In genomic region chr3:102090646-102091045, GRCh38 we compare ENCODE assay signal across 12 cellular contexts.
DNase-seq lines count a peak whose midpoint lies in the region; ATAC-seq and TF ChIP-seq lines count a peak whose summit lies in the region.
"Had no signal": no experiment of that assay in that cellular context is flagged by ENCODE, and none has a peak within 500 bp of the region (broad histone marks: within the 10 kb centered on the region; RNA-seq: fewer than 3 reads in every experiment).

No MANE protein-coding gene starts in this region.

- TF ChIP-seq CTCF in HFF-Myc (IDR thresholded peaks at IDR 0.05; ENCODE audit: low read depth, low read length, missing control alignments), result no peak
- no peak for TF ChIP-seq CTCF in hepatocyte (IDR thresholded peaks at IDR 0.05; ENCODE audit: poor library complexity)
- no peak for TF ChIP-seq CTCF in smooth muscle cell (IDR thresholded peaks at IDR 0.05; ENCODE audit: borderline replicate concordance, insufficient read depth, poor library complexity, severe bottlenecking)

- H3K4me3 Mint-ChIP-seq in activated naive CD4-positive, alpha-beta T cell treated with anti-CD3 and anti-CD28 coated beads for 36 hours, result no peak overlapping the region
- H3K4me3 Mint-ChIP-seq in activated CD4-positive, alpha-beta memory T cell treated with anti-CD3 and anti-CD28 coated beads for 36 hours, result no peak overlapping the region
- H3K4me3 Mint-ChIP-seq: activated CD8-positive, alpha-beta T cell treated with anti-CD3 and anti-CD28 coated beads, Interleukin-2, amount 10 ng/mL, durations not matched to agents 7 days and 5 days had no signal

- H3K4me3 ChIP-seq in HFF-Myc (replicated peaks; ENCODE audit: low read depth, low read length), result no peak overlapping the region
- H3K4me3 ChIP-seq in hepatocyte, result no peak overlapping the region
- no peak overlapping the region for H3K4me3 ChIP-seq in smooth muscle cell

- ATAC-seq in SK-N-SH treated with all-trans-retinoic acid at 6 μM for 48 hours, result peak; percentile 55
- no peak for ATAC-seq in HG03045 (IDR thresholded peaks at IDR 0.05; ENCODE audit: unreplicated experiment)
- ATAC-seq: activated CD8-positive, alpha-beta T cell treated with anti-CD3 and anti-CD28 coated beads, Interleukin-2, amount 10 ng/mL, durations not matched to agents 7 days and 5 days; sciatic nerve had no signal

- POLR2A ChIA-PET in activated CD4-positive, alpha-beta memory T cell treated with anti-CD3 and anti-CD28 coated beads for 36 hours (lab: Charles Lee), result no interaction called here

- 61% methylated on average over 5 of the region's 5 CpGs for WGBS in hepatocyte (ENCODE audit: low lambda C conversion rate, missing lambda C conversion rate)
- WGBS in smooth muscle cell (ENCODE audit: low lambda C conversion rate), result 26% methylated on average over 5 of the region's 5 CpGs

- H3K27me3 ChIP-seq in hepatocyte (no peaks in the 10 kb centered on the region), smooth muscle cell (ENCODE audit: low read depth) (no peaks in the 10 kb centered on the region)

- H3K4me2 ChIP-seq in hepatocyte (peak overlapping the region; percentile 2), smooth muscle cell (peak overlapping the region; percentile 52)

- H3K9ac ChIP-seq in smooth muscle cell (ENCODE audit: low read depth), result peak overlapping the region; percentile 68

- H3K36me3 ChIP-seq in hepatocyte (replicated peaks; ENCODE audit: insufficient read depth, low read depth) (no peaks in the 10 kb centered on the region), smooth muscle cell (ENCODE audit: low read depth) (no peaks in the 10 kb centered on the region)

- DNase-seq in HFF-Myc (ENCODE audit: extremely low read depth, low read depth) (peak; percentile 14), hepatocyte (ENCODE audit: low spot score) (no peak), smooth muscle cell (lab: John Stamatoyannopoulos, UW; ENCODE audit: unreplicated experiment) (no peak)
- no peak for DNase-seq in activated naive CD4-positive, alpha-beta T cell treated with anti-CD3 and anti-CD28 coated beads for 36 hours
- no peak for DNase-seq in activated CD4-positive, alpha-beta memory T cell treated with anti-CD3 and anti-CD28 coated beads for 36 hours
- DNase-seq: activated CD8-positive, alpha-beta T cell treated with anti-CD3 and anti-CD28 coated beads, Interleukin-2, amount 10 ng/mL, durations not matched to agents 7 days and 5 days; activated naive CD4-positive, alpha-beta T cell treated with Interleukin-2 at 50 U/mL for 16 hours; central memory CD4-positive, alpha-beta T cell had no signal

- CTCF ChIA-PET in activated naive CD4-positive, alpha-beta T cell treated with anti-CD3 and anti-CD28 coated beads for 36 hours (lab: Charles Lee), result no interaction called here
- CTCF ChIA-PET in activated CD4-positive, alpha-beta memory T cell treated with anti-CD3 and anti-CD28 coated beads for 36 hours (lab: Charles Lee), result interaction anchor here (0.6 to 1.6 kb wide), 3 partner anchors 276 to 588 kb away, joined by 3 to 5 read pairs (median 4); no protein-coding TSS in a partner anchor

- H3K79me2 ChIP-seq in hepatocyte (no peaks in the 10 kb centered on the region), smooth muscle cell (ENCODE audit: low read depth) (no peaks in the 10 kb centered on the region)

- H3K4me1 ChIP-seq in hepatocyte (ENCODE audit: insufficient read depth) (peaks cover 47% of the 10 kb centered on the region), smooth muscle cell (ENCODE audit: low read depth) (peaks cover 21% of the 10 kb centered on the region)

- no peaks in the 10 kb centered on the region for H3K9me2 ChIP-seq in hepatocyte (replicated peaks; ENCODE audit: insufficient read depth)

- H2AFZ ChIP-seq in hepatocyte (no peak overlapping the region), smooth muscle cell (ENCODE audit: low read depth) (no peak overlapping the region)

- intact Hi-C loops in activated naive CD4-positive, alpha-beta T cell treated with anti-CD3 and anti-CD28 coated beads for 36 hours (cut with micrococcal nuclease), result no loop called here
- intact Hi-C loops in activated CD4-positive, alpha-beta memory T cell treated with anti-CD3 and anti-CD28 coated beads for 36 hours (cut with micrococcal nuclease), result loop anchor here (5.0 kb wide), 2 partner anchors 137 to 403 kb away; partner anchors contain the start of gene RPL24

- H4K20me1 ChIP-seq in hepatocyte (ENCODE audit: insufficient read depth, poor library complexity, severe bottlenecking) (no peaks in the 10 kb centered on the region), smooth muscle cell (ENCODE audit: low read depth) (no peaks in the 10 kb centered on the region)

- H3K9me3 Mint-ChIP-seq in activated naive CD4-positive, alpha-beta T cell treated with anti-CD3 and anti-CD28 coated beads for 36 hours, result no peaks in the 10 kb centered on the region
- no peaks in the 10 kb centered on the region for H3K9me3 Mint-ChIP-seq in activated CD4-positive, alpha-beta memory T cell treated with anti-CD3 and anti-CD28 coated beads for 36 hours

- H3K4me1 Mint-ChIP-seq in activated naive CD4-positive, alpha-beta T cell treated with anti-CD3 and anti-CD28 coated beads for 36 hours (ENCODE audit: low read depth), result peaks cover 38% of the 10 kb centered on the region
- H3K4me1 Mint-ChIP-seq in activated CD4-positive, alpha-beta memory T cell treated with anti-CD3 and anti-CD28 coated beads for 36 hours (ENCODE audit: low read depth), result peaks cover 42% of the 10 kb centered on the region

- H3K9me3 ChIP-seq in hepatocyte (ENCODE audit: low read depth) (no peaks in the 10 kb centered on the region), smooth muscle cell (replicated peaks; ENCODE audit: low read depth) (no peaks in the 10 kb centered on the region)

- H3K27ac ChIP-seq in hepatocyte, result peak overlapping the region; percentile 78
- H3K27ac ChIP-seq in smooth muscle cell (ENCODE audit: low read depth), result peak overlapping the region; percentile 90
- H3K27ac ChIP-seq: HL-60 had no signal

- no peaks in the 10 kb centered on the region for H3K36me3 Mint-ChIP-seq in activated naive CD4-positive, alpha-beta T cell treated with anti-CD3 and anti-CD28 coated beads for 36 hours (ENCODE audit: low read depth)
- H3K36me3 Mint-ChIP-seq in activated CD4-positive, alpha-beta memory T cell treated with anti-CD3 and anti-CD28 coated beads for 36 hours, result no peaks in the 10 kb centered on the region

- no peak overlapping the region for H3K27ac Mint-ChIP-seq in activated naive CD4-positive, alpha-beta T cell treated with anti-CD3 and anti-CD28 coated beads for 36 hours
- no peak overlapping the region for H3K27ac Mint-ChIP-seq in activated CD4-positive, alpha-beta memory T cell treated with anti-CD3 and anti-CD28 coated beads for 36 hours
- H3K27ac Mint-ChIP-seq: activated CD8-positive, alpha-beta T cell treated with anti-CD3 and anti-CD28 coated beads, Interleukin-2, amount 10 ng/mL, durations not matched to agents 7 days and 5 days had no signal

- no peaks in the 10 kb centered on the region for H3F3A ChIP-seq in smooth muscle cell (ENCODE audit: low read depth)

- no peaks in the 10 kb centered on the region for H3K27me3 Mint-ChIP-seq in activated naive CD4-positive, alpha-beta T cell treated with anti-CD3 and anti-CD28 coated beads for 36 hours (ENCODE audit: low read depth)
- no peaks in the 10 kb centered on the region for H3K27me3 Mint-ChIP-seq in activated CD4-positive, alpha-beta memory T cell treated with anti-CD3 and anti-CD28 coated beads for 36 hours

TF ChIP-seq in SK-N-SH treated with all-trans-retinoic acid at 6 μM for 48 hours, 23 proteins besides CTCF, POLR2A, EP300 and RAD21:
- no peak for TF ChIP-seq RARB (CRISPR knock-in tag; IDR thresholded peaks at IDR 0.05)
- TF ChIP-seq TCF4 (CRISPR knock-in tag; IDR thresholded peaks at IDR 0.05; ENCODE audit: borderline replicate concordance), result no peak
- no peak for TF ChIP-seq GLIS3 (CRISPR knock-in tag; IDR thresholded peaks at IDR 0.05)
TF ChIP-seq in SK-N-SH treated with all-trans-retinoic acid at 6 μM for 48 hours: peak in this region for 0.
